8 cellular contexts compared by ENCODE assay signal in genomic region chr15:66293419-66294156, GRCh38. TPM values are rescaled to one million over a fixed set of nuclear protein-coding genes. Genes with fewer than 3 reads are reported as not detected.
A peak's percentile ranks its signal among the peaks of the same experiment; 100 is the strongest.
DNase-seq lines count a peak whose midpoint lies in the region; ATAC-seq and TF ChIP-seq lines count a peak whose summit lies in the region.

DIS3L (plus strand) TSS chr15:66293568; CDS start chr15:66293597, 29 bp downstream.

- H3K27me3 Mint-ChIP-seq in HFFc6 (ENCODE audit: insufficient read depth), result no peaks in the 10 kb centered on the region
- H3K27me3 Mint-ChIP-seq in central memory CD8-positive, alpha-beta T cell, result no peaks in the 10 kb centered on the region

- H3K27ac Mint-ChIP-seq in HFFc6, result peak within 1 kb of the TSS; percentile 97
- H3K27ac Mint-ChIP-seq in central memory CD8-positive, alpha-beta T cell (ENCODE audit: low read depth), result peak within 1 kb of the TSS; percentile 98

- peak within 1 kb of the TSS; percentile 89 for H3K4me3 Mint-ChIP-seq in HFFc6
- peak within 1 kb of the TSS; percentile 89 for H3K4me3 Mint-ChIP-seq in central memory CD8-positive, alpha-beta T cell

- in situ Hi-C loops in GM13976 (cut with MboI; ENCODE audit: low sequenced_read_pairs, unreplicated experiment), result no loop called here

- H3K36me3 Mint-ChIP-seq in HFFc6 (ENCODE audit: low read depth), result no peaks in the 10 kb centered on the region; the same call in 1 of the 2 replicates
- peaks cover 13% of the 10 kb centered on the region for H3K36me3 Mint-ChIP-seq in central memory CD8-positive, alpha-beta T cell (ENCODE audit: insufficient read depth)

- peak; percentile 84 for ATAC-seq in central memory CD8-positive, alpha-beta T cell (replicated peaks; ENCODE audit: extremely low read depth, poor library complexity, severe bottlenecking)
- no peak for ATAC-seq in HG03469 (IDR thresholded peaks at IDR 0.05; ENCODE audit: unreplicated experiment)

- no peak for TF ChIP-seq CTCF in GM13976 (IDR thresholded peaks at IDR 0.05; ENCODE audit: borderline replicate concordance, control extremely low read depth, extremely low read depth, insufficient read depth, missing control alignments)
- TF ChIP-seq CTCF in HFFc6 (IDR thresholded peaks at IDR 0.05), result no peak

- peak; percentile 88 for DNase-seq in GM13976 (ENCODE audit: low spot score)
- no peak for DNase-seq in HFFc6
- DNase-seq in NCI-H1092 (lab: John Stamatoyannopoulos, UW), result peak; percentile 27
- DNase-seq in activated CD4-positive, CD25-positive, alpha-beta regulatory T cell (lab: John Stamatoyannopoulos, UW), result peak; percentile 27 to 53 (median 46)
- peak; percentile 49 to 51 for DNase-seq in central memory CD8-positive, alpha-beta T cell (ENCODE audit: low spot score in 2 of 2)
- DNase-seq in kidney glomerular epithelial cell (lab: John Stamatoyannopoulos, UW), result peak; percentile 46
- peak; percentile 13 to 54 (median 40) for DNase-seq in stimulated activated CD4-positive, alpha-beta T cell treated with anti-CD3 and anti-CD28 coated beads, Interleukin-1b, Interleukin-23, amount 100 ng/mL, for 24 hours (ENCODE audit: low read depth in 4 of 4, low spot score in 1 of 4)

- no peaks in the 10 kb centered on the region for H3K9me3 Mint-ChIP-seq in HFFc6
- no peaks in the 10 kb centered on the region for H3K9me3 Mint-ChIP-seq in central memory CD8-positive, alpha-beta T cell

- peaks cover 47% of the 10 kb centered on the region for H3K4me1 Mint-ChIP-seq in HFFc6 (ENCODE audit: low read depth)
- peaks cover 37% of the 10 kb centered on the region for H3K4me1 Mint-ChIP-seq in central memory CD8-positive, alpha-beta T cell

RNA-seq across cellular contexts. Expression of gene DIS3L, which starts in this region (rescaled TPM):
- total RNA-seq in HFFc6 (2021; fragmentation: NEBNext Ultra II Directional; extraction: Animal tissue kit (Norgen Biotek cat#: 25700)), result 10 to 100 TPM; 10.6 to 14.9 (median 13.5) TPM
